Comparison of ENCODE assay signal across 22 cellular contexts in the genomic region with DNA sequence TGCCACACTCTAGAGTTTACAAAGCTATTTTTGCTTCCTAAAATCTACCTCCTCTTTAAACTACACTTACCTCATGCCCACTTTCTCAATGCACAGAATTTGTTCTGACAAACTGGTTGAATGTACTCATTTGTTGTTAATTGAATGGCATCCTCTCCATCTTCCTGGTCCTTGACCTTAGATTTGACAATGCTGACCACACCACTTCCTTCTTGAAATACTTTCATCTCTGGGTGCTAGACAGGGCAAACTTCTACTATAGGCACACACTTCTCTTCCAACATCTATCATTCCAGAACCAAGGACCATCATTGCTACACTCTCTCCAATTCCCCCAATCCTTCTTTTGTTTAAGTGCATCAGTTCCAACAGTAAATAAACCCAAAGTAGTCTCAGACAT. TPM values are rescaled to one million over a fixed set of nuclear protein-coding genes. Genes with fewer than 3 reads are reported as not detected.
DNase-seq lines count a peak whose midpoint lies in the region; ATAC-seq, FAIRE-seq and TF ChIP-seq lines count a peak whose summit lies in the region.
"Had no signal": no experiment of that assay in that cellular context is flagged by ENCODE, and none has a peak within 500 bp of the region (broad histone marks: within the 10 kb centered on the region; RNA-seq: fewer than 3 reads in every experiment).

No MANE protein-coding gene starts in this region.

- H4K20me1 ChIP-seq in K562 (replicated peaks; ENCODE audit: control insufficient read depth, insufficient read depth, low read length) = no peaks in the 10 kb centered on the region

- H3K4me3 Mint-ChIP-seq in activated CD8-positive, alpha-beta T cell treated with anti-CD3 and anti-CD28 coated beads, Interleukin-2, amount 10 ng/mL, durations not matched to agents 7 days and 5 days = no peak overlapping the region
- no peak overlapping the region for H3K4me3 Mint-ChIP-seq in activated CD8-positive, alpha-beta T cell treated with anti-CD3 and anti-CD28 coated beads for 36 hours
- no peak overlapping the region for H3K4me3 Mint-ChIP-seq in mesothelial cell of epicardium
- H3K4me3 Mint-ChIP-seq: CD14-positive monocyte; CD8-positive, alpha-beta T cell; HFFc6 had no signal

- POLR2A ChIA-PET in activated CD8-positive, alpha-beta T cell treated with anti-CD3 and anti-CD28 coated beads, Interleukin-2, amount 10 ng/mL, durations not matched to agents 7 days and 5 days (lab: Charles Lee) = no interaction called here
- POLR2A ChIA-PET in activated CD8-positive, alpha-beta T cell treated with anti-CD3 and anti-CD28 coated beads for 36 hours (lab: Charles Lee) = no interaction called here
- POLR2A ChIA-PET in K562 (lab: Yijun Ruan, JAX) = interaction anchor here (1.6 to 2.6 kb wide), 2 partner anchors 9 to 11 kb away, joined by 3 to 10 read pairs; no protein-coding TSS in a partner anchor

- no peaks in the 10 kb centered on the region for H3K9me3 ChIP-seq in K562 (replicated peaks; ENCODE audit: control insufficient read depth, insufficient read depth, low read depth, low read length)
- no peaks in the 10 kb centered on the region for H3K9me3 ChIP-seq in prostate gland
- H3K9me3 ChIP-seq: BLaER1 had no signal

- H3K9ac ChIP-seq in K562 (ENCODE audit: insufficient read depth in 1 of 2, low read depth in 2 of 2, low read length in 2 of 2) = no peak overlapping the region
- H3K9ac ChIP-seq: BLaER1 had no signal

- peaks cover 79% of the 10 kb centered on the region for H3K36me3 ChIP-seq in K562 (ENCODE audit: control insufficient read depth, insufficient read depth, low read length)
- no peaks in the 10 kb centered on the region for H3K36me3 ChIP-seq in prostate gland

- peaks cover 3% of the 10 kb centered on the region; the same call in 1 of the 3 replicates for H3K79me2 ChIP-seq in K562 (ENCODE audit: control insufficient read depth, insufficient read depth, low read length)

- no peaks in the 10 kb centered on the region for H3K9me3 Mint-ChIP-seq in activated CD8-positive, alpha-beta T cell treated with anti-CD3 and anti-CD28 coated beads, Interleukin-2, amount 10 ng/mL, durations not matched to agents 7 days and 5 days (ENCODE audit: insufficient read depth)
- H3K9me3 Mint-ChIP-seq in activated CD8-positive, alpha-beta T cell treated with anti-CD3 and anti-CD28 coated beads for 36 hours = no peaks in the 10 kb centered on the region
- no peaks in the 10 kb centered on the region for H3K9me3 Mint-ChIP-seq in mesothelial cell of epicardium
- H3K9me3 Mint-ChIP-seq: CD14-positive monocyte; CD8-positive, alpha-beta T cell; HFFc6 had no signal

- CTCF ChIA-PET in activated CD8-positive, alpha-beta T cell treated with anti-CD3 and anti-CD28 coated beads, Interleukin-2, amount 10 ng/mL, durations not matched to agents 7 days and 5 days (lab: Charles Lee) = interaction anchor here (1.0 to 3.9 kb wide), 5 partner anchors 11 to 219 kb away, joined by 3 to 11 read pairs (median 6); no protein-coding TSS in a partner anchor
- CTCF ChIA-PET in activated CD8-positive, alpha-beta T cell treated with anti-CD3 and anti-CD28 coated beads for 36 hours (lab: Charles Lee) = interaction anchor here (1.0 to 1.7 kb wide), 3 partner anchors 18 to 142 kb away, joined by 3 to 5 read pairs (median 3); no protein-coding TSS in a partner anchor
- CTCF ChIA-PET in K562 (lab: Yijun Ruan, JAX; ENCODE audit: low intra/inter-chr PET ratio) = no interaction called here

- peak; percentile 60 for FAIRE-seq in GM12891 (lab: Jason Lieb, UNC)
- no peak for FAIRE-seq in K562 (lab: Jason Lieb, UNC)
- FAIRE-seq: GM12892 had no signal

- no peaks in the 10 kb centered on the region for H3K27me3 Mint-ChIP-seq in activated CD8-positive, alpha-beta T cell treated with anti-CD3 and anti-CD28 coated beads, Interleukin-2, amount 10 ng/mL, durations not matched to agents 7 days and 5 days (ENCODE audit: low read depth)
- H3K27me3 Mint-ChIP-seq in activated CD8-positive, alpha-beta T cell treated with anti-CD3 and anti-CD28 coated beads for 36 hours = no peaks in the 10 kb centered on the region
- no peaks in the 10 kb centered on the region for H3K27me3 Mint-ChIP-seq in mesothelial cell of epicardium (ENCODE audit: low read depth)

- no peak for TF ChIP-seq POLR2A in GM12891 (IDR thresholded peaks at IDR 0.05; ENCODE audit: low read depth, low read length)
- no peak for TF ChIP-seq POLR2A in K562 (conservative IDR thresholded peaks at IDR 0.05)
- TF ChIP-seq POLR2A in prostate gland (IDR thresholded peaks at IDR 0.05) = no peak

- BruUV-seq in K562 (replicated peaks; lab: Mats Ljungman, UMichigan) = no TSS peak

- no peak overlapping the region for H3K27ac ChIP-seq in K562 (ENCODE audit: extremely low read depth, low read depth, low read length)
- no peak overlapping the region for H3K27ac ChIP-seq in prostate gland
- H3K27ac ChIP-seq: BLaER1, HL-60 had no signal

- no peaks in the 10 kb centered on the region for H3K9me1 ChIP-seq in K562 (ENCODE audit: control insufficient read depth, insufficient read depth, low read length)

- H3K4me3 ChIP-seq in K562 (no peak overlapping the region), prostate gland (no peak overlapping the region)
- H3K4me3 ChIP-seq: BLaER1 had no signal

- TF ChIP-seq CTCF in activated CD8-positive, alpha-beta T cell treated with anti-CD3 and anti-CD28 coated beads for 36 hours (IDR thresholded peaks at IDR 0.05) = no peak
- TF ChIP-seq CTCF in K562 (IDR thresholded peaks at IDR 0.05 in 2 of 3, conservative IDR thresholded peaks at IDR 0.05 in 1 of 3; ENCODE audit: insufficient read depth in 2 of 3, low read depth in 1 of 3, low read length in 3 of 3) (no peak), prostate gland (IDR thresholded peaks at IDR 0.05) (no peak), mesothelial cell of epicardium (IDR thresholded peaks at IDR 0.05; ENCODE audit: unreplicated experiment) (no peak)

- TF ChIP-seq RAD21 in K562 (CRISPR knock-in tag; conservative IDR thresholded peaks at IDR 0.05 in 1 of 2, IDR thresholded peaks at IDR 0.05 in 1 of 2) = no peak

- H3K4me1 ChIP-seq in K562 (replicated peaks in 1 of 2; ENCODE audit: control insufficient read depth in 2 of 2, insufficient read depth in 2 of 2, low read length in 2 of 2) = peaks cover 3% of the 10 kb centered on the region in 2 experiments; a peak in 3 of 5 replicates
- no peaks in the 10 kb centered on the region for H3K4me1 ChIP-seq in prostate gland (replicated peaks)
- H3K4me1 ChIP-seq: BLaER1 had no signal

- TF ChIP-seq EP300 in K562 (IDR thresholded peaks at IDR 0.05; ENCODE audit: low read length) = no peak

- H3K4me1 Mint-ChIP-seq in activated CD8-positive, alpha-beta T cell treated with anti-CD3 and anti-CD28 coated beads, Interleukin-2, amount 10 ng/mL, durations not matched to agents 7 days and 5 days (ENCODE audit: low read depth) = peaks cover 2% of the 10 kb centered on the region
- peaks cover 6% of the 10 kb centered on the region for H3K4me1 Mint-ChIP-seq in activated CD8-positive, alpha-beta T cell treated with anti-CD3 and anti-CD28 coated beads for 36 hours (ENCODE audit: low read depth)
- no peaks in the 10 kb centered on the region for H3K4me1 Mint-ChIP-seq in mesothelial cell of epicardium
- H3K4me1 Mint-ChIP-seq: CD14-positive monocyte had no signal

- H3K27ac Mint-ChIP-seq in activated CD8-positive, alpha-beta T cell treated with anti-CD3 and anti-CD28 coated beads, Interleukin-2, amount 10 ng/mL, durations not matched to agents 7 days and 5 days = no peak overlapping the region
- no peak overlapping the region for H3K27ac Mint-ChIP-seq in activated CD8-positive, alpha-beta T cell treated with anti-CD3 and anti-CD28 coated beads for 36 hours
- H3K27ac Mint-ChIP-seq in mesothelial cell of epicardium = no peak overlapping the region
- H3K27ac Mint-ChIP-seq: CD14-positive monocyte; CD8-positive, alpha-beta T cell; HFFc6 had no signal

- peak; percentile 51 for ATAC-seq in activated CD8-positive, alpha-beta T cell treated with anti-CD3 and anti-CD28 coated beads, Interleukin-2, amount 10 ng/mL, durations not matched to agents 7 days and 5 days
- ATAC-seq in activated CD8-positive, alpha-beta T cell treated with anti-CD3 and anti-CD28 coated beads for 36 hours = no peak
- no peak; the same call in 2 of the 3 replicates for ATAC-seq in K562
- ATAC-seq: CD8-positive, alpha-beta T cell; HCT116 had no signal

- H3K36me3 Mint-ChIP-seq in activated CD8-positive, alpha-beta T cell treated with anti-CD3 and anti-CD28 coated beads, Interleukin-2, amount 10 ng/mL, durations not matched to agents 7 days and 5 days (ENCODE audit: low read depth) = peaks cover 20% of the 10 kb centered on the region
- peaks cover 24% of the 10 kb centered on the region for H3K36me3 Mint-ChIP-seq in activated CD8-positive, alpha-beta T cell treated with anti-CD3 and anti-CD28 coated beads for 36 hours (ENCODE audit: low read depth)
- H3K36me3 Mint-ChIP-seq in mesothelial cell of epicardium = peaks cover 21% of the 10 kb centered on the region

- intact Hi-C loops in activated CD8-positive, alpha-beta T cell treated with anti-CD3 and anti-CD28 coated beads for 36 hours (cut with micrococcal nuclease) = no loop called here
- intact Hi-C loops in K562 (cut with micrococcal nuclease) = no loop called here
- intact Hi-C loops in prostate gland (cut with DNase I) = no loop called here

- H3K4me2 ChIP-seq in K562 (ENCODE audit: insufficient read depth, low read length) = no peak overlapping the region
- H3K4me2 ChIP-seq: BLaER1 had no signal

- H3K27me3 ChIP-seq in K562 (ENCODE audit: control insufficient read depth in 2 of 2, insufficient read depth in 2 of 2, low read length in 2 of 2) (no peaks in the 10 kb centered on the region), prostate gland (replicated peaks; ENCODE audit: insufficient read depth) (no peaks in the 10 kb centered on the region)
- H3K27me3 ChIP-seq: BLaER1 had no signal

- no peak for DNase-seq in activated CD8-positive, alpha-beta T cell treated with anti-CD3 and anti-CD28 coated beads, Interleukin-2, amount 10 ng/mL, durations not matched to agents 7 days and 5 days
- DNase-seq in activated CD8-positive, alpha-beta T cell treated with anti-CD3 and anti-CD28 coated beads for 36 hours = no peak
- no peak for DNase-seq in GM12891 (ENCODE audit: insufficient read length, low spot score)
- peak; percentile 12 for DNase-seq in MV-4-11 (lab: John Stamatoyannopoulos, UW)
- DNase-seq in K562 (ENCODE audit: extremely low read depth in 1 of 4, low spot score in 3 of 4) = no peak
- DNase-seq in prostate gland (ENCODE audit: low spot score) = no peak
- no peak for DNase-seq in mesothelial cell of epicardium (ENCODE audit: low spot score in 2 of 2, unreplicated experiment in 2 of 2)
- DNase-seq: 8988T; CD8-positive, alpha-beta T cell; COR-L47; DMS 273 treated with DMSO at 0.1 percent for 48 hours; DMS53; DND-41; EL; GOT3; H7; HFFc6 had no signal

- H2AFZ ChIP-seq in K562 (ENCODE audit: low read depth, low read length) = no peak overlapping the region

- in situ Hi-C loops in K562 (cut with MboI) = no loop called here

RNA-seq across cellular contexts. Expression of a gene that starts 22.3 kb away (rescaled TPM):
- 10 to 100 TPM; 54.5 to 54.9 TPM for total RNA-seq in activated CD8-positive, alpha-beta T cell treated with anti-CD3 and anti-CD28 coated beads, Interleukin-2, amount 10 ng/mL, durations not matched to agents 7 days and 5 days
- total RNA-seq in activated CD8-positive, alpha-beta T cell treated with anti-CD3 and anti-CD28 coated beads for 36 hours = 10 to 100 TPM; 78.7 to 79.9 TPM
- polyA plus RNA-seq in GM12891 (2012; ENCODE audit: low read depth, missing spikeins) = 25.9 TPM
- total RNA-seq in K562 (2011; cell fraction: chromatin; rRNA removed; ENCODE audit: low replicate concordance) = 74.2 and 178 TPM in 2 replicates
- total RNA-seq in K562 (2011; cell fraction: nucleolus; rRNA removed) = 34.4 and 36.5 TPM in 2 replicates
- 75.4 and 160 TPM in 2 replicates for total RNA-seq in K562 (2011; cell fraction: nucleoplasm; rRNA removed)
- total RNA-seq in K562 (2014; rRNA removed) (117 and 132 TPM in 2 replicates), K562 (2014; rRNA removed; fragmentation: Illumina TruSeq; extraction: Trizol) (102 and 118 TPM in 2 replicates), K562 (2015; rRNA removed; fragmentation: Illumina TruSeq; extraction: Trizol) (76.1 and 101 TPM in 2 replicates), K562 (2021) (92.2 and 94.3 TPM in 2 replicates), prostate gland (10 to 100 TPM; 28.0 to 33.8 TPM), mesothelial cell of epicardium (52.9 to 62.2 TPM (median 58.7 TPM) in 3 replicates)
- polyA plus RNA-seq in K562 (2011; rRNA removed) (65.1 and 71.1 TPM in 2 replicates), K562 (2014; fragmentation: Illumina TruSeq; extraction: Trizol) (85.4 and 88.4 TPM in 2 replicates), K562 (2014; fragmentation: Nextera tagmentation; extraction: Ambion mirVana) (10 to 100 TPM; 16.3 to 16.9 TPM), K562 (2014; rRNA removed) (74.8 and 75.6 TPM in 2 replicates)
- polyA plus RNA-seq in K562 (2011; cell fraction: cytosol; rRNA removed) = 22.9 and 43.5 TPM in 2 replicates
- polyA plus RNA-seq in K562 (2011; cell fraction: nucleus; rRNA removed) = 46.1 and 59.3 TPM in 2 replicates
- 41.6 and 51.1 TPM in 2 replicates for polyA plus RNA-seq in K562 (2012)
- polyA minus RNA-seq in K562 (2011; rRNA and poly(A)+ RNA removed) = 144 and 168 TPM in 2 replicates
- polyA minus RNA-seq in K562 (2011; cell fraction: cytosol; rRNA and poly(A)+ RNA removed) = 50.1 and 63.7 TPM in 2 replicates
- 63.5 and 96.7 TPM in 2 replicates for polyA minus RNA-seq in K562 (2011; cell fraction: nucleus; rRNA and poly(A)+ RNA removed)
